Comparison of ENCODE assay signal across 8 cellular contexts in genomic region chr2:216499641-216500218, GRCh38. TPM values are rescaled to one million over a fixed set of nuclear protein-coding genes. Genes with fewer than 3 reads are reported as not detected.
A peak's percentile ranks its signal among the peaks of the same experiment; 100 is the strongest.
DNase-seq lines count a peak whose midpoint lies in the region; ATAC-seq and TF ChIP-seq lines count a peak whose summit lies in the region.

No MANE protein-coding gene starts in this region.

- H3K9me3 Mint-ChIP-seq in brain: peaks cover 0 to 5% (median 0%) of the 10 kb centered on the region in 5 experiments

- H3K4me3 ChIP-seq in HUES6 (ENCODE audit: low read depth, low read length) (peak overlapping the region; percentile 80), mononuclear cell (ENCODE audit: low read length) (peak overlapping the region; percentile 85)

- no peak for DNase-seq in caudate nucleus (lab: John Stamatoyannopoulos, UW)
- DNase-seq in OCI-M1 (lab: John Stamatoyannopoulos, UW): no peak
- DNase-seq in occipital lobe (lab: John Stamatoyannopoulos, UW): no peak

- no peak for ATAC-seq in HG03520 (IDR thresholded peaks at IDR 0.05; ENCODE audit: unreplicated experiment)

- H3K4me1 ChIP-seq in HUES6 (ENCODE audit: control insufficient read depth, insufficient read depth, low read length): peaks cover 12% of the 10 kb centered on the region
- peaks cover 50% of the 10 kb centered on the region for H3K4me1 ChIP-seq in mononuclear cell (ENCODE audit: insufficient read depth, low read length)

- H3K27ac ChIP-seq in 22Rv1 (peak overlapping the region; percentile 80), HUES6 (ENCODE audit: low read depth, low read length) (peak overlapping the region; percentile 95; the same call in 1 of the 2 replicates), caudate nucleus (ENCODE audit: low read depth, low read length) (no peak overlapping the region)

- H3K9ac ChIP-seq in HUES6 (ENCODE audit: low read length): peak overlapping the region; percentile 96

- H3K27me3 Mint-ChIP-seq in brain: peaks cover 9% of the 10 kb centered on the region

- peaks cover 65% of the 10 kb centered on the region for H3K4me1 Mint-ChIP-seq in brain

- H3K27me3 ChIP-seq in HUES6 (ENCODE audit: control insufficient read depth, insufficient read depth, low read length) (no peaks in the 10 kb centered on the region), mononuclear cell (ENCODE audit: insufficient read depth, low read length) (no peaks in the 10 kb centered on the region)

- H3K36me3 ChIP-seq in HUES6 (ENCODE audit: control insufficient read depth, insufficient read depth, low read length): peaks cover 59% of the 10 kb centered on the region

- H3K9me3 ChIP-seq in HUES6 (ENCODE audit: control insufficient read depth, insufficient read depth, low read depth, low read length): no peaks in the 10 kb centered on the region
- H3K9me3 ChIP-seq in mononuclear cell (ENCODE audit: low read depth, low read length): no peaks in the 10 kb centered on the region

- H3K36me3 Mint-ChIP-seq in brain: peaks cover 58% of the 10 kb centered on the region

- peak overlapping the region; percentile 94 to 98 (median 98) for H3K4me3 Mint-ChIP-seq in brain

- peak overlapping the region; percentile 97 to 99 (median 99) for H3K27ac Mint-ChIP-seq in brain

- TF ChIP-seq CTCF in 22Rv1 (IDR thresholded peaks at IDR 0.05) (no peak), brain (conservative IDR thresholded peaks at IDR 0.05) (no peak)

RNA-seq across cellular contexts. Expression of gene RPL37A, which starts 1.1 kb away (rescaled TPM):
- polyA plus RNA-seq in brain (ENCODE audit: insufficient read depth, low read depth, low replicate concordance): 6,566 TPM
- total RNA-seq in mononuclear cell (1,276 TPM), occipital lobe (3,318 TPM)
